Comparison of ENCODE assay signal across 1 cellular context in the genomic region with DNA sequence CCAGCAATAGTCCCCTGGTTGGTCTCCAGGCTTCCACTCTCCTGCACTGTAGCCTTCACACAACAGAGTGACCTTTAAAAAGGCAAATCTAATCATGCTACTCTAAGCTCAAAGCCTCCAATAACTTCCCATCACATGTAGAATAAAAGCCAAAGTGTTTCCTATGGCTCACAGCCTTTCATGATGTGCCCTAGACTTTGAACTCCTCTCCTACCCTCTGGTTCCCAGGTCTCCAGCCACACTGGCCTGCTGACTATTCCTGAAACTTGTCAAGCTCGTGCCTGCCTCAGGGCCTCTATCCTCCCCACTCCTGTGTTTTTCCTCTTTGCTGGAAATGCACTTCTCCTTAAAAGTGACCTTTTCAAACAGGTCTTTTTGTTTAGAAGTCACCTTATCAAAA.
TF ChIP-seq lines count a peak whose summit lies in the region.

No MANE protein-coding gene starts in this region.

TF ChIP-seq in GM12878, 131 proteins besides CTCF, POLR2A, EP300 and RAD21 (continued from another document):
- TF ChIP-seq, protein P1, sequence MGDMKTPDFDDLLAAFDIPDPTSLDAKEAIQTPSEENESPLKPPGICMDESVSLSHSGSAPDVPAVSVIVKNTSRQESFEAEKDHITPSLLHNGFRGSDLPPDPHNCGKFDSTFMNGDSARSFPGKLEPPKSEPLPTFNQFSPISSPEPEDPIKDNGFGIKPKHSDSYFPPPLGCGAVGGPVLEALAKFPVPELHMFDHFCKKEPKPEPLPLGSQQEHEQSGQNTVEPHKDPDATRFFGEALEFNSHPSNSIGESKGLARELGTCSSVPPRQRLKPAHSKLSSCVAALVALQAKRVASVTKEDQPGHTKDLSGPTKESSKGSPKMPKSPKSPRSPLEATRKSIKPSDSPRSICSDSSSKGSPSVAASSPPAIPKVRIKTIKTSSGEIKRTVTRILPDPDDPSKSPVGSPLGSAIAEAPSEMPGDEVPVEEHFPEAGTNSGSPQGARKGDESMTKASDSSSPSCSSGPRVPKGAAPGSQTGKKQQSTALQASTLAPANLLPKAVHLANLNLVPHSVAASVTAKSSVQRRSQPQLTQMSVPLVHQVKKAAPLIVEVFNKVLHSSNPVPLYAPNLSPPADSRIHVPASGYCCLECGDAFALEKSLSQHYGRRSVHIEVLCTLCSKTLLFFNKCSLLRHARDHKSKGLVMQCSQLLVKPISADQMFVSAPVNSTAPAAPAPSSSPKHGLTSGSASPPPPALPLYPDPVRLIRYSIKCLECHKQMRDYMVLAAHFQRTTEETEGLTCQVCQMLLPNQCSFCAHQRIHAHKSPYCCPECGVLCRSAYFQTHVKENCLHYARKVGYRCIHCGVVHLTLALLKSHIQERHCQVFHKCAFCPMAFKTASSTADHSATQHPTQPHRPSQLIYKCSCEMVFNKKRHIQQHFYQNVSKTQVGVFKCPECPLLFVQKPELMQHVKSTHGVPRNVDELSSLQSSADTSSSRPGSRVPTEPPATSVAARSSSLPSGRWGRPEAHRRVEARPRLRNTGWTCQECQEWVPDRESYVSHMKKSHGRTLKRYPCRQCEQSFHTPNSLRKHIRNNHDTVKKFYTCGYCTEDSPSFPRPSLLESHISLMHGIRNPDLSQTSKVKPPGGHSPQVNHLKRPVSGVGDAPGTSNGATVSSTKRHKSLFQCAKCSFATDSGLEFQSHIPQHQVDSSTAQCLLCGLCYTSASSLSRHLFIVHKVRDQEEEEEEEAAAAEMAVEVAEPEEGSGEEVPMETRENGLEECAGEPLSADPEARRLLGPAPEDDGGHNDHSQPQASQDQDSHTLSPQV (IDR thresholded peaks at IDR 0.05), result no peak
- TF ChIP-seq, protein P2, sequence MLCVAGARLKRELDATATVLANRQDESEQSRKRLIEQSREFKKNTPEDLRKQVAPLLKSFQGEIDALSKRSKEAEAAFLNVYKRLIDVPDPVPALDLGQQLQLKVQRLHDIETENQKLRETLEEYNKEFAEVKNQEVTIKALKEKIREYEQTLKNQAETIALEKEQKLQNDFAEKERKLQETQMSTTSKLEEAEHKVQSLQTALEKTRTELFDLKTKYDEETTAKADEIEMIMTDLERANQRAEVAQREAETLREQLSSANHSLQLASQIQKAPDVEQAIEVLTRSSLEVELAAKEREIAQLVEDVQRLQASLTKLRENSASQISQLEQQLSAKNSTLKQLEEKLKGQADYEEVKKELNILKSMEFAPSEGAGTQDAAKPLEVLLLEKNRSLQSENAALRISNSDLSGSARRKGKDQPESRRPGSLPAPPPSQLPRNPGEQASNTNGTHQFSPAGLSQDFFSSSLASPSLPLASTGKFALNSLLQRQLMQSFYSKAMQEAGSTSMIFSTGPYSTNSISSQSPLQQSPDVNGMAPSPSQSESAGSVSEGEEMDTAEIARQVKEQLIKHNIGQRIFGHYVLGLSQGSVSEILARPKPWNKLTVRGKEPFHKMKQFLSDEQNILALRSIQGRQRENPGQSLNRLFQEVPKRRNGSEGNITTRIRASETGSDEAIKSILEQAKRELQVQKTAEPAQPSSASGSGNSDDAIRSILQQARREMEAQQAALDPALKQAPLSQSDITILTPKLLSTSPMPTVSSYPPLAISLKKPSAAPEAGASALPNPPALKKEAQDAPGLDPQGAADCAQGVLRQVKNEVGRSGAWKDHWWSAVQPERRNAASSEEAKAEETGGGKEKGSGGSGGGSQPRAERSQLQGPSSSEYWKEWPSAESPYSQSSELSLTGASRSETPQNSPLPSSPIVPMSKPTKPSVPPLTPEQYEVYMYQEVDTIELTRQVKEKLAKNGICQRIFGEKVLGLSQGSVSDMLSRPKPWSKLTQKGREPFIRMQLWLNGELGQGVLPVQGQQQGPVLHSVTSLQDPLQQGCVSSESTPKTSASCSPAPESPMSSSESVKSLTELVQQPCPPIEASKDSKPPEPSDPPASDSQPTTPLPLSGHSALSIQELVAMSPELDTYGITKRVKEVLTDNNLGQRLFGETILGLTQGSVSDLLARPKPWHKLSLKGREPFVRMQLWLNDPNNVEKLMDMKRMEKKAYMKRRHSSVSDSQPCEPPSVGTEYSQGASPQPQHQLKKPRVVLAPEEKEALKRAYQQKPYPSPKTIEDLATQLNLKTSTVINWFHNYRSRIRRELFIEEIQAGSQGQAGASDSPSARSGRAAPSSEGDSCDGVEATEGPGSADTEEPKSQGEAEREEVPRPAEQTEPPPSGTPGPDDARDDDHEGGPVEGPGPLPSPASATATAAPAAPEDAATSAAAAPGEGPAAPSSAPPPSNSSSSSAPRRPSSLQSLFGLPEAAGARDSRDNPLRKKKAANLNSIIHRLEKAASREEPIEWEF (IDR thresholded peaks at IDR 0.05; ENCODE audit: insufficient replicate concordance, low read depth, low read length), result no peak
- TF ChIP-seq NFIC (IDR thresholded peaks at IDR 0.05; ENCODE audit: low read depth, low read length) (no peak), NR2F1 (conservative IDR thresholded peaks at IDR 0.05) (no peak), CBX5 (IDR thresholded peaks at IDR 0.05; ENCODE audit: low read depth) (no peak), TCF3 (IDR thresholded peaks at IDR 0.05; ENCODE audit: borderline replicate concordance, insufficient read depth, low read depth, low read length) (no peak), RAD51 (IDR thresholded peaks at IDR 0.05) (no peak), RFX5 (IDR thresholded peaks at IDR 0.05; ENCODE audit: low read depth, low read length) (no peak), RUNX3 (IDR thresholded peaks at IDR 0.05; ENCODE audit: low read length) (no peak), KAT2A (conservative IDR thresholded peaks at IDR 0.05; ENCODE audit: control insufficient read depth, low read depth, low read length) (no peak), NR2C1 (IDR thresholded peaks at IDR 0.05) (no peak), SPI1 (IDR thresholded peaks at IDR 0.05; ENCODE audit: borderline replicate concordance, insufficient read depth, low read depth, low read length) (no peak), ZNF384 (IDR thresholded peaks at IDR 0.05; ENCODE audit: borderline replicate concordance, low read depth, low read length) (no peak), TAF1 (IDR thresholded peaks at IDR 0.05; ENCODE audit: borderline replicate concordance, low read depth, low read length) (no peak), SMARCA5 (IDR thresholded peaks at IDR 0.05) (no peak), CREB1 (IDR thresholded peaks at IDR 0.05; ENCODE audit: low read depth) (no peak)
- TF ChIP-seq, protein P3, sequence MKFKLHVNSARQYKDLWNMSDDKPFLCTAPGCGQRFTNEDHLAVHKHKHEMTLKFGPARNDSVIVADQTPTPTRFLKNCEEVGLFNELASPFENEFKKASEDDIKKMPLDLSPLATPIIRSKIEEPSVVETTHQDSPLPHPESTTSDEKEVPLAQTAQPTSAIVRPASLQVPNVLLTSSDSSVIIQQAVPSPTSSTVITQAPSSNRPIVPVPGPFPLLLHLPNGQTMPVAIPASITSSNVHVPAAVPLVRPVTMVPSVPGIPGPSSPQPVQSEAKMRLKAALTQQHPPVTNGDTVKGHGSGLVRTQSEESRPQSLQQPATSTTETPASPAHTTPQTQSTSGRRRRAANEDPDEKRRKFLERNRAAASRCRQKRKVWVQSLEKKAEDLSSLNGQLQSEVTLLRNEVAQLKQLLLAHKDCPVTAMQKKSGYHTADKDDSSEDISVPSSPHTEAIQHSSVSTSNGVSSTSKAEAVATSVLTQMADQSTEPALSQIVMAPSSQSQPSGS (IDR thresholded peaks at IDR 0.05; ENCODE audit: low read length), result no peak
- TF ChIP-seq, protein P4, sequence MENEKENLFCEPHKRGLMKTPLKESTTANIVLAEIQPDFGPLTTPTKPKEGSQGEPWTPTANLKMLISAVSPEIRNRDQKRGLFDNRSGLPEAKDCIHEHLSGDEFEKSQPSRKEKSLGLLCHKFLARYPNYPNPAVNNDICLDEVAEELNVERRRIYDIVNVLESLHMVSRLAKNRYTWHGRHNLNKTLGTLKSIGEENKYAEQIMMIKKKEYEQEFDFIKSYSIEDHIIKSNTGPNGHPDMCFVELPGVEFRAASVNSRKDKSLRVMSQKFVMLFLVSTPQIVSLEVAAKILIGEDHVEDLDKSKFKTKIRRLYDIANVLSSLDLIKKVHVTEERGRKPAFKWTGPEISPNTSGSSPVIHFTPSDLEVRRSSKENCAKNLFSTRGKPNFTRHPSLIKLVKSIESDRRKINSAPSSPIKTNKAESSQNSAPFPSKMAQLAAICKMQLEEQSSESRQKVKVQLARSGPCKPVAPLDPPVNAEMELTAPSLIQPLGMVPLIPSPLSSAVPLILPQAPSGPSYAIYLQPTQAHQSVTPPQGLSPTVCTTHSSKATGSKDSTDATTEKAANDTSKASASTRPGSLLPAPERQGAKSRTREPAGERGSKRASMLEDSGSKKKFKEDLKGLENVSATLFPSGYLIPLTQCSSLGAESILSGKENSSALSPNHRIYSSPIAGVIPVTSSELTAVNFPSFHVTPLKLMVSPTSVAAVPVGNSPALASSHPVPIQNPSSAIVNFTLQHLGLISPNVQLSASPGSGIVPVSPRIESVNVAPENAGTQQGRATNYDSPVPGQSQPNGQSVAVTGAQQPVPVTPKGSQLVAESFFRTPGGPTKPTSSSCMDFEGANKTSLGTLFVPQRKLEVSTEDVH (IDR thresholded peaks at IDR 0.05; ENCODE audit: low read depth, partially characterized antibody), result no peak
